In the genomic region with DNA sequence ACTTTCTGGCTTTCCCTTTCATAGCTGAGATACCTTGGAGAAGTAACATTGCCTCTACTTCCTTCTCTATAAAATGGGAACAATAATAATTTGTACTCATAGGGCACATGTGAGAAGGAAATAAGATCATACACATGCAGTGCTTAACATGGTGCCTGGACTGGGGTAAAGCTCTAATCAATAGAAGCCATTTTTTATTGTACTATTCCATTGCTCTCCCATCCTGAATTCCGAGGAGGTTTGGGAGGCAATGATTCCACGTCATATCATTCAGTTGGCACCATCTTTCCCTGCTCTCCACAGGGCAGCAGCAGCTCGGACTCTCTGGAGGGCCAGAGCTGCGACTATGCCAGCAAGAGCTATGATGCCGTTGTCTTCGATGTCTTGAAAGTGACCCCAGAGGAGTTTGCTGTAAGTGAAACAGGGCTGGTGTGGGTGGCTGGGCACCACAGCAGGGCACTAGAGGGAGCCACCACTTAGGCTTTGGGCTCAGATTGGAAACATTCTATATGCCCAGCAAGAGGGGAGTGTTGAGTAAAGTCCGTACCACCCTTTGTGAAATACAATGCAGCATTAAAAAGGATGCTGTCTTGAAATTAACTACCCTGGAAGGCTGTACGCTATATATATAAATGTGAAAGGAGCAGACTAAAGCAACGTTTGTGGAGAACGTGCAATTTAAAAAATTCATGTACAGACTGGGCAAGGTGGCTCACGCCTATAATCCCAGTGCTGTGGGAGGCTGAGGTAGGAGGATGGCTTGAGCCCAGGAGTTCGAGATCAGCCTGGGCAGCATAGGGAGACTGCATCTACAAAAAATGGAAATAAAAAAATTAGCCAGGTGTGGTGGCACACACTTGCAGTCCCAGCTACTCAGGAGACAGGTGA, we compare ENCODE assay signal across 8 cellular contexts. TPM values are rescaled to one million over a fixed set of nuclear protein-coding genes. Genes with fewer than 3 reads are reported as not detected.
DNase-seq lines count a peak whose midpoint lies in the region; ATAC-seq, FAIRE-seq and TF ChIP-seq lines count a peak whose summit lies in the region.

No MANE protein-coding gene starts in this region.

- TF ChIP-seq POLR2A in endothelial cell of umbilical vein (IDR thresholded peaks at IDR 0.05; ENCODE audit: low read depth, low read length) (no peak), tibial nerve (IDR thresholded peaks at IDR 0.05) (no peak)

- no peak overlapping the region for H3K4me2 ChIP-seq in endothelial cell of umbilical vein (ENCODE audit: insufficient read depth, low read length)

- H3K4me1 ChIP-seq in endothelial cell of umbilical vein (ENCODE audit: control insufficient read depth, extremely low read depth, insufficient read depth, low read length) (peaks cover 1% of the 10 kb centered on the region), mucosa of descending colon (ENCODE audit: low read depth) (no peaks in the 10 kb centered on the region), tibial nerve (peaks cover 0 to 9% (median 0%) of the 10 kb centered on the region in 4 donors)

- dilution Hi-C loops in endothelial cell of umbilical vein (cut with MboI; ENCODE audit: extremely low pct_ligation_motif_present, low sequenced_read_pairs) = no loop called here

- H2AFZ ChIP-seq in endothelial cell of umbilical vein (ENCODE audit: low read depth, low read length) = no peak overlapping the region

- no peaks in the 10 kb centered on the region for H3K9me1 ChIP-seq in endothelial cell of umbilical vein (replicated peaks; ENCODE audit: control insufficient read depth, extremely low read depth, insufficient read depth, low read length)

- no peaks in the 10 kb centered on the region for H3K79me2 ChIP-seq in endothelial cell of umbilical vein (ENCODE audit: control insufficient read depth, insufficient read depth, low read length)

- 73 to 78% methylated on average over 12 of the region's 12 CpGs for WGBS in tibial nerve, 2 donors

- DNase-seq in activated gamma-delta T cell treated with Interleukin-2 at 50 U/mL for 16 hours (peak; percentile 45), activated gamma-delta T cell (lab: John Stamatoyannopoulos, UW) (no peak), NCI-H345 treated with DMSO at 0.1 percent for 48 hours (lab: John Stamatoyannopoulos, UW; ENCODE audit: unreplicated experiment) (peak; percentile 3), endothelial cell of umbilical vein (ENCODE audit: low read depth, low spot score) (peak; percentile 82), mucosa of descending colon (peak in 2 of 3 donors; percentile 38 to 55), tibial nerve (ENCODE audit: low spot score in 2 of 2) (peak in 1 of 2 donors; percentile 55)
- peak; percentile 40 to 44 for DNase-seq in activated CD4-positive, alpha-beta T cell treated with anti-CD3 and anti-CD28 coated beads, Interleukin-2, amount 50 U/mL, for 4 hours

- H3K9me3 ChIP-seq in endothelial cell of umbilical vein (replicated peaks; ENCODE audit: control insufficient read depth, insufficient read depth, low read length) (no peaks in the 10 kb centered on the region), mucosa of descending colon (no peaks in the 10 kb centered on the region), tibial nerve (no peaks in the 10 kb centered on the region)

- TF ChIP-seq EP300 in tibial nerve (IDR thresholded peaks at IDR 0.05) = no peak

- CTCF ChIA-PET in endothelial cell of umbilical vein (lab: Charles Lee) = interaction anchor here (0.6 to 4.6 kb wide), 24 partner anchors 8 to 490 kb away, joined by 3 to 45 read pairs (median 4); a partner anchor contains a TSS

- no peak overlapping the region for H3K4me3 ChIP-seq in endothelial cell of umbilical vein (replicated peaks in 1 of 3; ENCODE audit: insufficient read depth in 1 of 3, low read depth in 1 of 3, low read length in 3 of 3)
- no peak overlapping the region for H3K4me3 ChIP-seq in mucosa of descending colon
- H3K4me3 ChIP-seq in tibial nerve = no peak overlapping the region

- no peaks in the 10 kb centered on the region for H4K20me1 ChIP-seq in endothelial cell of umbilical vein (replicated peaks; ENCODE audit: control insufficient read depth, extremely low read depth, insufficient read depth, low read length)

- POLR2A ChIA-PET in endothelial cell of umbilical vein (lab: Charles Lee) = no interaction called here

- H3K27ac ChIP-seq in endothelial cell of umbilical vein (ENCODE audit: insufficient read depth, low read depth, low read length) (no peak overlapping the region), tibial nerve (peak overlapping the region in 1 of 4 donors; percentile 46)

- ATAC-seq in mucosa of descending colon (peak; percentile 64), GM21447 (IDR thresholded peaks at IDR 0.05; ENCODE audit: unreplicated experiment) (no peak)

- TF ChIP-seq CTCF in endothelial cell of umbilical vein (IDR thresholded peaks at IDR 0.05; ENCODE audit: extremely low read depth in 1 of 2, insufficient read depth in 1 of 2, low read depth in 1 of 2, low read length in 2 of 2) (peak; percentile 81 to 88), mucosa of descending colon (IDR thresholded peaks at IDR 0.05) (peak; percentile 27), tibial nerve (IDR thresholded peaks at IDR 0.05) (peak; percentile 45 to 68 (median 53))

- intact Hi-C loops in endothelial cell of umbilical vein (cut with micrococcal nuclease) = loop anchor here (1.0 kb wide), 3 partner anchors 25 to 234 kb away; a partner anchor contains a TSS
- intact Hi-C loops in mucosa of descending colon (cut with DNase I, micrococcal nuclease) = no loop called here

- H3K36me3 ChIP-seq in endothelial cell of umbilical vein (ENCODE audit: control insufficient read depth in 2 of 2, extremely low read depth in 1 of 2, insufficient read depth in 2 of 2, low read length in 2 of 2) (no peaks in the 10 kb centered on the region), mucosa of descending colon (ENCODE audit: low read depth) (no peaks in the 10 kb centered on the region), tibial nerve (no peaks in the 10 kb centered on the region)

- no peak overlapping the region for H3K9ac ChIP-seq in endothelial cell of umbilical vein (replicated peaks; ENCODE audit: extremely low read depth, insufficient read depth, low read length)

- BruUV-seq in endothelial cell of umbilical vein (replicated peaks; lab: Mats Ljungman, UMichigan) = no TSS peak

- no peaks in the 10 kb centered on the region for H3K27me3 ChIP-seq in endothelial cell of umbilical vein (ENCODE audit: control insufficient read depth in 2 of 2, insufficient read depth in 2 of 2, low read length in 2 of 2)
- H3K27me3 ChIP-seq in tibial nerve = no peaks in the 10 kb centered on the region

- FAIRE-seq in endothelial cell of umbilical vein (lab: Jason Lieb, UNC) = peak; percentile 79

TF ChIP-seq in endothelial cell of umbilical vein, 7 proteins besides CTCF, POLR2A, EP300 and RAD21:
- TF ChIP-seq MYC (IDR thresholded peaks at IDR 0.05; ENCODE audit: low read depth, low read length) (no peak), GATA2 (IDR thresholded peaks at IDR 0.05; ENCODE audit: insufficient read depth, insufficient read length, low read depth, low read length) (no peak), JUN (IDR thresholded peaks at IDR 0.05; ENCODE audit: borderline replicate concordance, insufficient read depth, insufficient read length, low read depth) (no peak), POLR2AphosphoS5 (IDR thresholded peaks at IDR 0.05; ENCODE audit: insufficient read depth, low read depth, low read length) (no peak), FOS (IDR thresholded peaks at IDR 0.05; ENCODE audit: borderline replicate concordance, insufficient read depth, low read length) (no peak), EZH2 (IDR thresholded peaks at IDR 0.05; ENCODE audit: borderline replicate concordance, low read depth, low read length, severe bottlenecking) (no peak)
- TF ChIP-seq, protein P1, sequence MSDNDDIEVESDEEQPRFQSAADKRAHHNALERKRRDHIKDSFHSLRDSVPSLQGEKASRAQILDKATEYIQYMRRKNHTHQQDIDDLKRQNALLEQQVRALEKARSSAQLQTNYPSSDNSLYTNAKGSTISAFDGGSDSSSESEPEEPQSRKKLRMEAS (IDR thresholded peaks at IDR 0.05; ENCODE audit: insufficient read depth, insufficient read length) = no peak

RNA-seq across cellular contexts. Expression of a gene that starts 51.2 kb away (rescaled TPM):
- total RNA-seq in endothelial cell of umbilical vein (5.5 and 6.8 TPM in 2 replicates), mucosa of descending colon (10 to 100 TPM; 31.3 to 55.4 (median 32.1) TPM), tibial nerve (1 to 10 TPM; 3.3 to 9.8 (median 6.7) TPM)
- 1.7 and 3.8 TPM in 2 replicates for polyA plus RNA-seq in endothelial cell of umbilical vein
- polyA plus RNA-seq in endothelial cell of umbilical vein (2011; cell fraction: cytosol; rRNA removed) = 1.9 TPM in 2 replicates
- 13.0 and 13.3 TPM in 2 replicates for polyA plus RNA-seq in endothelial cell of umbilical vein (2011; cell fraction: nucleus; rRNA removed)
- 2.0 and 3.0 TPM in 2 replicates for polyA plus RNA-seq in endothelial cell of umbilical vein (2012)
- 5.8 and 6.3 TPM in 2 replicates for polyA minus RNA-seq in endothelial cell of umbilical vein
- polyA minus RNA-seq in endothelial cell of umbilical vein (2011; cell fraction: cytosol; rRNA and poly(A)+ RNA removed) = 1.4 TPM
- polyA minus RNA-seq in endothelial cell of umbilical vein (2011; cell fraction: nucleus; rRNA and poly(A)+ RNA removed) = 8.9 TPM in 2 replicates

Comparison
In these comparisons a context has a peak if more than half of its experiments do, and no peak if none do; other contexts are left out.
1. CTCF ChIP-seq: peak in every context shown above with its lines; median percentile 84 in endothelial cell of umbilical vein; 53 in tibial nerve; 27 in mucosa of descending colon.